22 cellular contexts compared by ENCODE assay signal in genomic region chr10:115939101-115939815, GRCh38.
DNase-seq lines count a peak whose midpoint lies in the region; ATAC-seq and TF ChIP-seq lines count a peak whose summit lies in the region.
"Had no signal": no experiment of that assay in that cellular context is flagged by ENCODE, and none has a peak within 500 bp of the region (broad histone marks: within the 10 kb centered on the region; RNA-seq: fewer than 3 reads in every experiment).

No MANE protein-coding gene starts in this region.

- no peaks in the 10 kb centered on the region for H3K4me1 Mint-ChIP-seq in T-helper 17 cell
- H3K4me1 Mint-ChIP-seq: CD14-positive monocyte, IgD-negative memory B cell had no signal

- H3F3A ChIP-seq in MM.1S (ENCODE audit: insufficient read depth, low read length): peaks cover 5% of the 10 kb centered on the region

- H3K9me3 ChIP-seq in MM.1S (replicated peaks; ENCODE audit: insufficient read depth, low read length) (no peaks in the 10 kb centered on the region), T-helper 17 cell (ENCODE audit: control insufficient read depth, low read length, poor library complexity, severe bottlenecking) (no peaks in the 10 kb centered on the region)

- ATAC-seq in T-helper 17 cell (no peak), GM19351 (IDR thresholded peaks at IDR 0.05; ENCODE audit: unreplicated experiment) (no peak)

- H3K4me1 ChIP-seq in MM.1S (ENCODE audit: low read length): peaks cover 36% of the 10 kb centered on the region

- H3K79me2 ChIP-seq in MM.1S (ENCODE audit: low read length): no peaks in the 10 kb centered on the region

- peak; percentile 19 for DNase-seq in EH (ENCODE audit: low read depth)
- peak; percentile 34 for DNase-seq in MM.1S
- peak; percentile 42 for DNase-seq in dermis blood vessel endothelial cell
- DNase-seq in renal cortical epithelial cell (ENCODE audit: low read depth): peak; percentile 29
- DNase-seq in T-helper 17 cell: no peak
- no peak for DNase-seq in NCI-H82 treated with DMSO at 0.1 percent for 48 hours (lab: John Stamatoyannopoulos, UW; ENCODE audit: unreplicated experiment)
- DNase-seq: ACHN, COR-L47, DMS 273 treated with DMSO at 0.1 percent for 48 hours, DND-41, GDM1, H9, Kasumi-1, NCI-H1105, NCI-H2081 treated with DMSO at 0.1 percent for 48 hours, NCI-H510A, NCI-H748 treated with DMSO at 0.1 percent for 48 hours, OCI-M1, Right ventricle myocardium superior had no signal

- no peak overlapping the region for H3K9ac ChIP-seq in MM.1S (ENCODE audit: low read length)

- TF ChIP-seq CTCF in MM.1S (IDR thresholded peaks at IDR 0.05; ENCODE audit: low read length): no peak

- no peaks in the 10 kb centered on the region for H3K36me3 Mint-ChIP-seq in T-helper 17 cell (ENCODE audit: low read depth)
- H3K36me3 Mint-ChIP-seq: CD14-positive monocyte, IgD-negative memory B cell had no signal

- no peaks in the 10 kb centered on the region for H4K20me1 ChIP-seq in MM.1S (ENCODE audit: insufficient read depth, low read length)

- no peaks in the 10 kb centered on the region for H3K9me2 ChIP-seq in MM.1S (replicated peaks; ENCODE audit: insufficient read depth, low read length)

- peak overlapping the region; percentile 14; the same call in 1 of the 2 replicates for H3K4me2 ChIP-seq in MM.1S (ENCODE audit: low read depth, low read length)

- no peak overlapping the region for H3K4me3 ChIP-seq in MM.1S (ENCODE audit: low read length)

- H3K4me3 Mint-ChIP-seq in T-helper 17 cell: no peak overlapping the region
- H3K4me3 Mint-ChIP-seq: CD14-positive monocyte, H9, IgD-negative memory B cell had no signal

- no peaks in the 10 kb centered on the region for H3K36me3 ChIP-seq in MM.1S (replicated peaks; ENCODE audit: insufficient read depth, low read length)

- H2AFZ ChIP-seq in MM.1S (ENCODE audit: low read length): peak overlapping the region; percentile 28; the same call in 1 of the 2 replicates

- H3K27ac ChIP-seq in MM.1S (ENCODE audit: low read length): peak overlapping the region; percentile 43; the same call in 1 of the 2 replicates

- no peaks in the 10 kb centered on the region for H3K27me3 Mint-ChIP-seq in T-helper 17 cell
- H3K27me3 Mint-ChIP-seq: IgD-negative memory B cell had no signal

- no peaks in the 10 kb centered on the region for H3K27me3 ChIP-seq in MM.1S (replicated peaks; ENCODE audit: insufficient read depth, low read length)

- H3K27ac Mint-ChIP-seq in T-helper 17 cell: no peak overlapping the region
- H3K27ac Mint-ChIP-seq: IgD-negative memory B cell had no signal

Comparison
In these comparisons a context has a peak if more than half of its experiments do, and no peak if none do; other contexts are left out.
1. DNase-seq: peak in EH (single experiment), MM.1S (single experiment), dermis blood vessel endothelial cell (single experiment) and renal cortical epithelial cell (single experiment); none in T-helper 17 cell (0 of 3) and NCI-H82 treated with DMSO at 0.1 percent for 48 hours (single experiment).